ENCODE assay signal across 9 cellular contexts in the genomic region with DNA sequence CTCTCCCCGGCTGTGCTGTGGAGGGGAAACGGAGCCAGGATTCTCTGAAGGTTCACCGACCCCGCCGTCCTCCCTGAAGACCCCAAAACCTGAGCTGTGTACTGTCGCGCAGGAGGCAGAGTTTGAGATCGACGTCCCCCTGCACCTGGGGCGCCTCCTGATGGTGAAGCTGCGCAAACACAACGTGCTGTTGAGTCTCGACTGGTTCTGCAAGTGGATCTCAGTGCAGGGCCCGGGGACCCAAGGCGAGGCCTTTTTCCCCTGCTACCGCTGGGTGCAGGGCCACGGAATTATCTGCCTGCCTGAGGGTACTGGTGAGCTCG.
A peak's percentile ranks its signal among the peaks of the same experiment; 100 is the strongest.
DNase-seq lines count a peak whose midpoint lies in the region; ATAC-seq and TF ChIP-seq lines count a peak whose summit lies in the region.
"Had no signal": no experiment of that assay in that cellular context is flagged by ENCODE, and none has a peak within 500 bp of the region (broad histone marks: within the 10 kb centered on the region; RNA-seq: fewer than 3 reads in every experiment).

No MANE protein-coding gene starts in this region.

- H3K14ac ChIP-seq in IMR-90 (replicated peaks; ENCODE audit: low read depth, low read length) (no peak overlapping the region), mesenchymal stem cell (ENCODE audit: low read length in 2 of 2) (no peak overlapping the region)

- H3K27ac Mint-ChIP-seq in Calu3 (ENCODE audit: unreplicated experiment) (no peak overlapping the region), chondrocyte (ENCODE audit: unreplicated experiment) (no peak overlapping the region)

- H3K27ac ChIP-seq in IMR-90 (ENCODE audit: insufficient read depth, low read length) (no peak overlapping the region), mesenchymal stem cell (ENCODE audit: low read length, poor library complexity, severe bottlenecking) (no peak overlapping the region), sigmoid colon (no peak overlapping the region)
- H3K27ac ChIP-seq: spleen had no signal

- DNase-seq in Calu3 (peak; percentile 41), IMR-90 (no peak), chondrocyte (ENCODE audit: low spot score) (no peak), mesenchymal stem cell (no peak), HT-29 (ENCODE audit: low spot score) (no peak), sigmoid colon (no peak)
- DNase-seq: spleen had no signal

- no peak overlapping the region for H2AK5ac ChIP-seq in IMR-90 (ENCODE audit: low read depth, low read length)
- no peak overlapping the region for H2AK5ac ChIP-seq in mesenchymal stem cell (ENCODE audit: low read length, severe bottlenecking)

- H4K8ac ChIP-seq in IMR-90 (ENCODE audit: low read depth in 2 of 2, low read length in 2 of 2) (no peak overlapping the region), mesenchymal stem cell (ENCODE audit: low read length) (peak overlapping the region; percentile 47)

- peaks cover 6% of the 10 kb centered on the region for H3K4me1 Mint-ChIP-seq in Calu3 (ENCODE audit: low read depth, unreplicated experiment)
- H3K4me1 Mint-ChIP-seq in chondrocyte (ENCODE audit: low read depth) = no peaks in the 10 kb centered on the region

- H3K36me3 ChIP-seq in IMR-90 (ENCODE audit: control insufficient read depth, insufficient read depth, low read length) = no peaks in the 10 kb centered on the region
- no peaks in the 10 kb centered on the region for H3K36me3 ChIP-seq in mesenchymal stem cell (ENCODE audit: control insufficient read depth in 1 of 2, insufficient read depth in 2 of 2, low read depth in 1 of 2, low read length in 2 of 2)
- no peaks in the 10 kb centered on the region for H3K36me3 ChIP-seq in sigmoid colon
- H3K36me3 ChIP-seq: spleen had no signal

- in situ Hi-C loops in IMR-90 (cut with MboI; ENCODE audit: low sequenced_read_pairs) = no loop called here

- H3K4me2 ChIP-seq in IMR-90 (ENCODE audit: low read depth, low read length) (no peak overlapping the region), mesenchymal stem cell (ENCODE audit: low read length, poor library complexity, severe bottlenecking) (no peak overlapping the region)

- peaks cover 96% of the 10 kb centered on the region for H3K27me3 Mint-ChIP-seq in Calu3 (ENCODE audit: unreplicated experiment)
- peaks cover 56% of the 10 kb centered on the region for H3K27me3 Mint-ChIP-seq in chondrocyte (ENCODE audit: low read depth)

- no peaks in the 10 kb centered on the region for H3K9me1 ChIP-seq in IMR-90 (ENCODE audit: insufficient read depth, low read length)

- H2BK20ac ChIP-seq in IMR-90 (ENCODE audit: low read depth, low read length) = no peak overlapping the region

- TF ChIP-seq CTCF in Calu3 (IDR thresholded peaks at IDR 0.05; ENCODE audit: unreplicated experiment) (peak; percentile 21), IMR-90 (conservative IDR thresholded peaks at IDR 0.05; ENCODE audit: low read depth, low read length) (0 out of 2 replicates have a peak, but pooled peaks have one; percentile 14), chondrocyte (IDR thresholded peaks at IDR 0.05) (peak; percentile 28), sigmoid colon (IDR thresholded peaks at IDR 0.05) (no peak)

- H4K91ac ChIP-seq in IMR-90 (ENCODE audit: insufficient read depth, low read depth, low read length) = no peak overlapping the region
- no peak overlapping the region for H4K91ac ChIP-seq in mesenchymal stem cell (ENCODE audit: low read length)

- TF ChIP-seq EP300 in sigmoid colon (IDR thresholded peaks at IDR 0.05) = no peak

- no peak overlapping the region for H2BK12ac ChIP-seq in mesenchymal stem cell (ENCODE audit: low read length in 2 of 2)

- CTCF ChIA-PET in Calu3 (lab: Charles Lee) (interaction anchor here (1.1 to 1.2 kb wide), 2 partner anchors 50 to 228 kb away, joined by 3 to 7 read pairs; no protein-coding TSS in a partner anchor), IMR-90 (lab: Yijun Ruan, JAX) (no interaction called here)

- H2BK120ac ChIP-seq in IMR-90 (ENCODE audit: low read depth, low read length) (no peak overlapping the region), mesenchymal stem cell (ENCODE audit: low read depth, low read length) (no peak overlapping the region)

- peaks cover 39% of the 10 kb centered on the region for H3K27me3 ChIP-seq in IMR-90 (ENCODE audit: control insufficient read depth, insufficient read depth, low read length)
- peaks cover 40 to 63% of the 10 kb centered on the region in 2 experiments for H3K27me3 ChIP-seq in mesenchymal stem cell (ENCODE audit: control insufficient read depth in 1 of 2, insufficient read depth in 1 of 2, low read length in 2 of 2)
- peaks cover 14 to 82% (median 40%) of the 10 kb centered on the region in 3 donors for H3K27me3 ChIP-seq in sigmoid colon

- 11% methylated on average over 9 of the region's 18 CpGs; no CpG with 5 or more reads in 1 of the 2 experiments for WGBS in IMR-90 (ENCODE audit: extremely low coverage in 2 of 2, insufficient read length in 1 of 2), 2 experiments
- 9% methylated on average over 18 of the region's 18 CpGs for WGBS in mesenchymal stem cell
- 36 to 39% methylated on average over 18 of the region's 18 CpGs for WGBS in sigmoid colon, 2 donors

- dilution Hi-C loops in IMR-90 (cut with HindIII; ENCODE audit: low sequenced_read_pairs, unreplicated experiment) = no loop called here

- H3K4ac ChIP-seq in IMR-90 (ENCODE audit: low read depth, low read length) (no peak overlapping the region), mesenchymal stem cell (ENCODE audit: low read depth in 1 of 2, low read length in 2 of 2) (no peak overlapping the region)

- TF ChIP-seq RAD21 in IMR-90 (IDR thresholded peaks at IDR 0.05; ENCODE audit: low read length) = peak; percentile 22; the same call in 1 of the 2 replicates

- H3K36me3 Mint-ChIP-seq in Calu3 (ENCODE audit: insufficient read depth, unreplicated experiment) (no peaks in the 10 kb centered on the region), chondrocyte (ENCODE audit: low read depth) (peaks cover 6% of the 10 kb centered on the region)

- no peaks in the 10 kb centered on the region for H4K20me1 ChIP-seq in IMR-90 (ENCODE audit: insufficient read depth, low read length)

- BruUV-seq in Calu3 (replicated peaks; lab: Mats Ljungman, UMichigan) = no TSS peak
- BruUV-seq in IMR-90 (replicated peaks; lab: Mats Ljungman, UMichigan) = no TSS peak

- H4K5ac ChIP-seq in IMR-90 (ENCODE audit: low read depth, low read length) = no peak overlapping the region

- H3K56ac ChIP-seq in IMR-90 (ENCODE audit: extremely low read depth, insufficient read depth, low read length) = no peak overlapping the region

- H2AFZ ChIP-seq in IMR-90 (replicated peaks; ENCODE audit: low read length, poor library complexity) = no peak overlapping the region
- H2AFZ ChIP-seq in mesenchymal stem cell (ENCODE audit: low read depth, low read length) = no peak overlapping the region

- ATAC-seq in IMR-90 (ENCODE audit: low read depth) (no peak; the same call in 1 of the 2 replicates), GM21717 (IDR thresholded peaks at IDR 0.05; ENCODE audit: unreplicated experiment) (no peak), GM21381 (IDR thresholded peaks at IDR 0.05; ENCODE audit: unreplicated experiment) (no peak)

- H3K9me3 ChIP-seq in IMR-90 (ENCODE audit: control insufficient read depth, insufficient read depth, low read length) (no peaks in the 10 kb centered on the region), mesenchymal stem cell (ENCODE audit: control insufficient read depth, low read length) (no peaks in the 10 kb centered on the region), sigmoid colon (no peaks in the 10 kb centered on the region)
- H3K9me3 ChIP-seq: spleen had no signal

- POLR2A ChIA-PET in IMR-90 (lab: Charles Lee; ENCODE audit: unreplicated experiment) = no interaction called here

- H3K4me3 ChIP-seq in IMR-90 (ENCODE audit: insufficient read depth, low read depth, low read length) (no peak overlapping the region), mesenchymal stem cell (ENCODE audit: insufficient read depth in 1 of 2, low read depth in 1 of 2, low read length in 2 of 2) (no peak overlapping the region), sigmoid colon (no peak overlapping the region)

- H3K9me3 Mint-ChIP-seq in Calu3 (ENCODE audit: low read depth, unreplicated experiment) = no peaks in the 10 kb centered on the region
- H3K9me3 Mint-ChIP-seq in chondrocyte (ENCODE audit: low read depth) = peaks cover 16% of the 10 kb centered on the region

- H3K9ac ChIP-seq in IMR-90 (ENCODE audit: low read depth, low read length) = no peak overlapping the region
- no peak overlapping the region for H3K9ac ChIP-seq in mesenchymal stem cell (ENCODE audit: low read length)

- H2AK9ac ChIP-seq in IMR-90 (replicated peaks; ENCODE audit: low read depth, low read length, poor library complexity) = no peak overlapping the region

- no peak for TF ChIP-seq POLR2A in IMR-90 (IDR thresholded peaks at IDR 0.05; ENCODE audit: low read depth, low read length)
- TF ChIP-seq POLR2A in sigmoid colon (IDR thresholded peaks at IDR 0.05) = no peak

- H3K23ac ChIP-seq in IMR-90 (ENCODE audit: low read depth, low read length) (no peak overlapping the region), mesenchymal stem cell (ENCODE audit: low read length in 2 of 2) (no peak overlapping the region)

- H2BK5ac ChIP-seq in IMR-90 (ENCODE audit: low read depth, low read length, poor library complexity, severe bottlenecking) (no peak overlapping the region), mesenchymal stem cell (ENCODE audit: low read depth, low read length, poor library complexity, severe bottlenecking) (no peak overlapping the region)

- H3K79me1 ChIP-seq in IMR-90 (ENCODE audit: low read depth in 1 of 2, low read length in 2 of 2) (no peaks in the 10 kb centered on the region), mesenchymal stem cell (replicated peaks; ENCODE audit: low read length, poor library complexity, severe bottlenecking) (no peaks in the 10 kb centered on the region)

- no peak overlapping the region for H3K18ac ChIP-seq in IMR-90 (ENCODE audit: low read depth, low read length)
- no peak overlapping the region for H3K18ac ChIP-seq in mesenchymal stem cell (ENCODE audit: low read depth in 1 of 2, low read length in 2 of 2)

- intact Hi-C loops in Calu3 (cut with micrococcal nuclease; ENCODE audit: unreplicated experiment) = loop anchor here (2.0 kb wide), 1 partner anchor 51 kb away; no protein-coding TSS in a partner anchor
- intact Hi-C loops in IMR-90 (cut with micrococcal nuclease) = loop anchor here (2.0 kb wide), 1 partner anchor 227 kb away; no protein-coding TSS in a partner anchor
- intact Hi-C loops in sigmoid colon (cut with DNase I) = no loop called here

- H3K4me3 Mint-ChIP-seq in Calu3 (ENCODE audit: low read depth, unreplicated experiment) (peak overlapping the region; percentile 51), chondrocyte (ENCODE audit: unreplicated experiment) (no peak overlapping the region)

- H3K4me1 ChIP-seq in IMR-90 (ENCODE audit: control insufficient read depth, insufficient read depth, low read length) = no peaks in the 10 kb centered on the region
- no peaks in the 10 kb centered on the region for H3K4me1 ChIP-seq in mesenchymal stem cell (ENCODE audit: control insufficient read depth, insufficient read depth, low read depth, low read length)
- peaks cover 0 to 15% (median 13%) of the 10 kb centered on the region in 4 donors for H3K4me1 ChIP-seq in sigmoid colon

- H2BK15ac ChIP-seq in IMR-90 (ENCODE audit: low read depth, low read length) = no peak overlapping the region
- no peak overlapping the region for H2BK15ac ChIP-seq in mesenchymal stem cell (ENCODE audit: low read depth, poor library complexity, severe bottlenecking)

TF ChIP-seq in IMR-90, 13 proteins besides CTCF, POLR2A, EP300 and RAD21:
- no peak for TF ChIP-seq RCOR1 (IDR thresholded peaks at IDR 0.05; ENCODE audit: insufficient replicate concordance, low read length)

Comparison
In these comparisons a context has a peak if more than half of its experiments do, and no peak if none do; other contexts are left out.
1. CTCF ChIP-seq: peak in Calu3 (single experiment), IMR-90 (single experiment) and chondrocyte (single experiment); none in sigmoid colon (0 of 4).